Comparison of ENCODE assay signal across 15 cellular contexts in the genomic region with DNA sequence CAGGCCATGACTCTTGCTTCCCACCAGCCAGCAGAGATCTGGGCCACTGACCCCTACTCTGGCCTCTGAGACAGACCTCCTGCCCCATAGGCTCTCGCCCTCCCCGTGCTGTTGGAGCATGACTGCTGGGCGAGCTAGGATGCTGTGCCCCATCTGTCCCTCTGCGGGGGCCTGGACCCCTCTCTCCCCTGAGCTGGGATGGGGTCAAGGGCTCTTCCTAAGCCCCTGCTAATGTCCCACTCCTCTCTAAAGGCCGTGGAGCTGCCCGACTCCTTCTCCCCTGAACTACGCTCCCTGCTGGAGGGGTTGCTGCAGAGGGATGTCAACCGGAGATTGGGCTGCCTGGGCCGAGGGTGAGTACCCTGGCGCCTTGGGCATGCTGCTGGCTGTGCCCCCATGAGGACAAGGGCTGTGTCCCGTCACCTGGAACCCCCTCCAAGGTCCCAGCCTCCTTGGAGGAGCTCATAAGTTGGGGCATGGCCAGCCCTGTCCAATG. TPM values are rescaled to one million over a fixed set of nuclear protein-coding genes. Genes with fewer than 3 reads are reported as not detected.
A peak's percentile ranks its signal among the peaks of the same experiment; 100 is the strongest.
DNase-seq lines count a peak whose midpoint lies in the region; ATAC-seq and TF ChIP-seq lines count a peak whose summit lies in the region.
"Had no signal": no experiment of that assay in that cellular context is flagged by ENCODE, and none has a peak within 500 bp of the region (broad histone marks: within the 10 kb centered on the region; RNA-seq: fewer than 3 reads in every experiment).

No MANE protein-coding gene starts in this region.

- H3K4me3 ChIP-seq in uterus (no peak overlapping the region), smooth muscle cell (no peak overlapping the region)
- H3K4me3 ChIP-seq: A549 had no signal

- TF ChIP-seq CTCF in activated CD8-positive, alpha-beta T cell treated with anti-CD3 and anti-CD28 coated beads for 36 hours (IDR thresholded peaks at IDR 0.05) = no peak
- TF ChIP-seq CTCF in uterus (IDR thresholded peaks at IDR 0.05) (no peak), smooth muscle cell (IDR thresholded peaks at IDR 0.05; ENCODE audit: borderline replicate concordance, insufficient read depth, poor library complexity, severe bottlenecking) (no peak)

- intact Hi-C loops in activated CD8-positive, alpha-beta T cell treated with anti-CD3 and anti-CD28 coated beads for 36 hours (cut with micrococcal nuclease) = no loop called here
- intact Hi-C loops in uterus (cut with DNase I; ENCODE audit: low total_unique reads) = no loop called here

- H3K36me3 Mint-ChIP-seq in activated T-cell treated with anti-CD3 and anti-CD28 coated beads, Interleukin-2, amount 50 U/mL, for 24 hours (ENCODE audit: low read depth) = peaks cover 96% of the 10 kb centered on the region
- H3K36me3 Mint-ChIP-seq in activated CD8-positive, alpha-beta T cell treated with anti-CD3 and anti-CD28 coated beads for 36 hours (ENCODE audit: low read depth) = peaks cover 60% of the 10 kb centered on the region
- peaks cover 4 to 11% (median 8%) of the 10 kb centered on the region in 3 donors for H3K36me3 Mint-ChIP-seq in immature natural killer cell
- peaks cover 65% of the 10 kb centered on the region for H3K36me3 Mint-ChIP-seq in stimulated activated memory B cell treated with anti-CD40 and anti-IgM and Interleukin-4, amounts not matched to agents 10 μg/mL and 1 μg/mL and 100 μg/mL, for 72 hours

- peak overlapping the region; percentile 82 for H3K27ac Mint-ChIP-seq in activated T-cell treated with anti-CD3 and anti-CD28 coated beads, Interleukin-2, amount 50 U/mL, for 24 hours
- H3K27ac Mint-ChIP-seq in activated CD8-positive, alpha-beta T cell treated with anti-CD3 and anti-CD28 coated beads for 36 hours = peak overlapping the region; percentile 76
- H3K27ac Mint-ChIP-seq in immature natural killer cell = peak overlapping the region in 5 of 6 donors; percentile 26 to 82 (median 74)
- H3K27ac Mint-ChIP-seq in stimulated activated memory B cell treated with anti-CD40 and anti-IgM and Interleukin-4, amounts not matched to agents 10 μg/mL and 1 μg/mL and 100 μg/mL, for 72 hours = peak overlapping the region; percentile 60

- H3K27me3 Mint-ChIP-seq in activated T-cell treated with anti-CD3 and anti-CD28 coated beads, Interleukin-2, amount 50 U/mL, for 24 hours = no peaks in the 10 kb centered on the region
- no peaks in the 10 kb centered on the region for H3K27me3 Mint-ChIP-seq in activated CD8-positive, alpha-beta T cell treated with anti-CD3 and anti-CD28 coated beads for 36 hours
- peaks cover 14 to 38% (median 26%) of the 10 kb centered on the region in 3 donors for H3K27me3 Mint-ChIP-seq in immature natural killer cell (ENCODE audit: low read depth in 3 of 3)
- no peaks in the 10 kb centered on the region for H3K27me3 Mint-ChIP-seq in stimulated activated memory B cell treated with anti-CD40 and anti-IgM and Interleukin-4, amounts not matched to agents 10 μg/mL and 1 μg/mL and 100 μg/mL, for 72 hours

- H3K27ac ChIP-seq in uterus = no peak overlapping the region
- H3K27ac ChIP-seq in smooth muscle cell (ENCODE audit: low read depth) = no peak overlapping the region
- H3K27ac ChIP-seq: A549, KMS-11 had no signal

- H3K9me3 Mint-ChIP-seq in activated T-cell treated with anti-CD3 and anti-CD28 coated beads, Interleukin-2, amount 50 U/mL, for 24 hours = no peaks in the 10 kb centered on the region
- H3K9me3 Mint-ChIP-seq in activated CD8-positive, alpha-beta T cell treated with anti-CD3 and anti-CD28 coated beads for 36 hours = no peaks in the 10 kb centered on the region
- peaks cover 0 to 1% (median 0%) of the 10 kb centered on the region in 6 donors for H3K9me3 Mint-ChIP-seq in immature natural killer cell
- H3K9me3 Mint-ChIP-seq in stimulated activated memory B cell treated with anti-CD40 and anti-IgM and Interleukin-4, amounts not matched to agents 10 μg/mL and 1 μg/mL and 100 μg/mL, for 72 hours = no peaks in the 10 kb centered on the region

- POLR2A ChIA-PET in activated CD8-positive, alpha-beta T cell treated with anti-CD3 and anti-CD28 coated beads for 36 hours (lab: Charles Lee) = interaction anchor here (0.7 to 9.3 kb wide), 9 partner anchors 8 to 154 kb away, joined by 3 to 89 read pairs (median 3); a partner anchor contains a TSS

- no peak for TF ChIP-seq POLR2A in uterus (IDR thresholded peaks at IDR 0.05)

- H3K79me2 ChIP-seq in smooth muscle cell (ENCODE audit: low read depth) = peaks cover 1% of the 10 kb centered on the region

- H3K4me1 Mint-ChIP-seq in activated T-cell treated with anti-CD3 and anti-CD28 coated beads, Interleukin-2, amount 50 U/mL, for 24 hours (ENCODE audit: low read depth) = peaks cover 59% of the 10 kb centered on the region
- H3K4me1 Mint-ChIP-seq in activated CD8-positive, alpha-beta T cell treated with anti-CD3 and anti-CD28 coated beads for 36 hours (ENCODE audit: low read depth) = peaks cover 40% of the 10 kb centered on the region
- H3K4me1 Mint-ChIP-seq in immature natural killer cell = peaks cover 42 to 53% of the 10 kb centered on the region in 2 donors
- H3K4me1 Mint-ChIP-seq in stimulated activated memory B cell treated with anti-CD40 and anti-IgM and Interleukin-4, amounts not matched to agents 10 μg/mL and 1 μg/mL and 100 μg/mL, for 72 hours = peaks cover 54% of the 10 kb centered on the region

- no peak overlapping the region for H3K4me3 Mint-ChIP-seq in activated T-cell treated with anti-CD3 and anti-CD28 coated beads, Interleukin-2, amount 50 U/mL, for 24 hours
- H3K4me3 Mint-ChIP-seq in activated CD8-positive, alpha-beta T cell treated with anti-CD3 and anti-CD28 coated beads for 36 hours = no peak overlapping the region
- no peak overlapping the region for H3K4me3 Mint-ChIP-seq in immature natural killer cell
- H3K4me3 Mint-ChIP-seq in stimulated activated memory B cell treated with anti-CD40 and anti-IgM and Interleukin-4, amounts not matched to agents 10 μg/mL and 1 μg/mL and 100 μg/mL, for 72 hours = no peak overlapping the region

- no peak overlapping the region for H3K9ac ChIP-seq in smooth muscle cell (ENCODE audit: low read depth)
- H3K9ac ChIP-seq: KMS-11 had no signal

- H3F3A ChIP-seq in smooth muscle cell (ENCODE audit: low read depth) = peaks cover 2% of the 10 kb centered on the region

- no peak overlapping the region for H3K4me2 ChIP-seq in smooth muscle cell
- H3K4me2 ChIP-seq: A549, KMS-11 had no signal

- peaks cover 7% of the 10 kb centered on the region for H4K20me1 ChIP-seq in smooth muscle cell (ENCODE audit: low read depth)

- H3K9me3 ChIP-seq in uterus = no peaks in the 10 kb centered on the region
- H3K9me3 ChIP-seq in smooth muscle cell (replicated peaks; ENCODE audit: low read depth) = no peaks in the 10 kb centered on the region
- H3K9me3 ChIP-seq: A549 had no signal

- no peak for DNase-seq in activated T-cell treated with anti-CD3 and anti-CD28 coated beads, Interleukin-2, amount 50 U/mL, for 24 hours
- DNase-seq in activated T-cell treated with anti-CD3 and anti-CD28 coated beads for 4 hours (no peak), immature natural killer cell (no peak), uterus (no peak), NCI-H774 (lab: John Stamatoyannopoulos, UW) (no peak), smooth muscle cell (lab: John Stamatoyannopoulos, UW; ENCODE audit: unreplicated experiment) (no peak)
- DNase-seq in activated CD8-positive, alpha-beta T cell treated with anti-CD3 and anti-CD28 coated beads for 36 hours = no peak
- DNase-seq: activated CD4-positive, alpha-beta T cell treated with anti-CD3 and anti-CD28 coated beads for 48 hours; activated gamma-delta T cell; NCI-H1694 treated with DMSO at 0.1 percent for 48 hours; NCI-H526 treated with DMSO at 0.1 percent for 48 hours had no signal

- 97% methylated on average over 11 of the region's 11 CpGs for WGBS in smooth muscle cell (ENCODE audit: low lambda C conversion rate)

- H3K27me3 ChIP-seq in uterus (no peaks in the 10 kb centered on the region), smooth muscle cell (ENCODE audit: low read depth) (no peaks in the 10 kb centered on the region)

- no peak overlapping the region for H2AFZ ChIP-seq in smooth muscle cell (ENCODE audit: low read depth)

- ATAC-seq in activated CD8-positive, alpha-beta T cell treated with anti-CD3 and anti-CD28 coated beads for 36 hours = no peak
- no peak for ATAC-seq in stimulated activated memory B cell treated with anti-CD40 and anti-IgM and Interleukin-4, amounts not matched to agents 10 μg/mL and 1 μg/mL and 100 μg/mL, for 72 hours
- ATAC-seq: A549, left colon had no signal

- H3K4me1 ChIP-seq in uterus = peaks cover 5 to 8% of the 10 kb centered on the region in 2 donors
- peaks cover 3% of the 10 kb centered on the region for H3K4me1 ChIP-seq in smooth muscle cell (ENCODE audit: low read depth)

- H3K36me3 ChIP-seq in uterus (no peaks in the 10 kb centered on the region), smooth muscle cell (ENCODE audit: low read depth) (peaks cover 6% of the 10 kb centered on the region)

- CTCF ChIA-PET in activated CD8-positive, alpha-beta T cell treated with anti-CD3 and anti-CD28 coated beads for 36 hours (lab: Charles Lee) = interaction anchor here (1.2 to 2.6 kb wide), 4 partner anchors 10 to 69 kb away, joined by 3 to 11 read pairs (median 5); no protein-coding TSS in a partner anchor

RNA-seq across cellular contexts. Expression of a gene that starts 6.2 kb away (rescaled TPM):
- 10 to 100 TPM; 75.4 to 78.7 TPM for total RNA-seq in activated CD8-positive, alpha-beta T cell treated with anti-CD3 and anti-CD28 coated beads for 36 hours
- polyA plus RNA-seq in immature natural killer cell (10 to 100 TPM; 12.4 to 26.7 (median 14.2) TPM), smooth muscle cell (52.0 and 63.2 TPM in 2 replicates)
- total RNA-seq in uterus (10 to 100 TPM in 3 of 4 donors, 1 to 10 TPM in 1; 7.4 to 63.7 (median 22.5) TPM), smooth muscle cell (29.3 and 34.7 TPM in 2 replicates)

RNA-seq across cellular contexts. Expression of a gene that starts 16.7 kb away (rescaled TPM):
- total RNA-seq in activated CD8-positive, alpha-beta T cell treated with anti-CD3 and anti-CD28 coated beads for 36 hours = 100 to 1,000 TPM; 303 to 305 TPM
- 10 to 100 TPM; 15.2 to 25.9 (median 22.9) TPM for polyA plus RNA-seq in immature natural killer cell
- total RNA-seq in uterus = 10 to 100 TPM; 25.0 to 93.8 (median 64.2) TPM
- 18.5 and 22.2 TPM in 2 replicates for total RNA-seq in smooth muscle cell
- 38.9 and 42.5 TPM in 2 replicates for polyA plus RNA-seq in smooth muscle cell

RNA-seq across cellular contexts. Expression of a gene that starts 20.4 kb away (rescaled TPM):
- total RNA-seq in activated CD8-positive, alpha-beta T cell treated with anti-CD3 and anti-CD28 coated beads for 36 hours = 1 to 10 TPM; 7.4 to 9.1 TPM
- 1 to 10 TPM; 1.1 to 4.8 (median 2.3) TPM for polyA plus RNA-seq in immature natural killer cell
- total RNA-seq in uterus = 10 to 100 TPM in 3 of 4 donors, 1 to 10 TPM in 1; 7.7 to 48.8 (median 19.1) TPM
- 14.9 and 23.9 TPM in 2 replicates for total RNA-seq in smooth muscle cell
- 29.3 and 47.5 TPM in 2 replicates for polyA plus RNA-seq in smooth muscle cell
